ENCODE assay signal across 28 cellular contexts in genomic region chr13:72170571-72170970, GRCh38.
"Had no signal": no experiment of that assay in that cellular context is flagged by ENCODE, and none has a peak within 500 bp of the region (broad histone marks: within the 10 kb centered on the region; RNA-seq: fewer than 3 reads in every experiment).

No MANE protein-coding gene starts in this region.

- DNase-seq: hypothalamus; immature natural killer cell; kidney; left colon; lower lobe of right lung; mammary epithelial cell; mesendoderm; naive B cell; natural killer cell; nucleus accumbens; posterior cingulate gyrus; retina; right cardiac atrium; stimulated activated CD4-positive, alpha-beta T cell treated with anti-CD3 and anti-CD28 coated beads, Interleukin-12 subunit alpha, Interleukin-12 subunit beta, amount 100 ng/mL, for 4 hours; stimulated activated CD4-positive, alpha-beta T cell treated with anti-CD3 and anti-CD28 coated beads, Interleukin-15, amount 100 ng/mL, for 24 hours; stimulated activated CD4-positive, alpha-beta T cell treated with anti-CD3 and anti-CD28 coated beads, Interleukin-2, amount 100 ng/mL, for 24 hours; stimulated activated CD4-positive, alpha-beta T cell treated with anti-CD3 and anti-CD28 coated beads, Interleukin-4, amount 100 ng/mL, for 1 hour; stimulated activated naive B cell treated with anti-CD40 and anti-IgM and Interleukin-4, amounts not matched to agents 10 μg/mL and 1 μg/mL and 100 μg/mL, for 72 hours; stimulated activated naive CD8-positive, alpha-beta T cell treated with anti-CD3 and anti-CD28 coated beads, Interleukin-15, Interleukin-2, amounts not matched to agents 100 U/mL and 50 U/mL, for 24 hours; stomach; tibial artery had no signal

- H3K9me3 ChIP-seq: left lung, lower lobe of right lung, pancreas, prostate gland, stomach, thoracic aorta, tibial artery, vagina had no signal

- H3K4me3 ChIP-seq: left lung, lower lobe of right lung, pancreas, prostate gland, skin epidermis, stomach, thoracic aorta, tibial artery, vagina had no signal

- ATAC-seq: left colon; left lung; lower lobe of right lung; natural killer cell; pancreas; right cardiac atrium; sciatic nerve; stimulated activated naive B cell treated with anti-CD40 and anti-IgM and Interleukin-4, amounts not matched to agents 10 μg/mL and 1 μg/mL and 100 μg/mL, for 72 hours; stimulated activated naive CD8-positive, alpha-beta T cell treated with anti-CD3 and anti-CD28 coated beads, Interleukin-15, Interleukin-2, amounts not matched to agents 100 U/mL and 50 U/mL, for 24 hours had no signal

- H3K27me3 ChIP-seq: left lung, pancreas, stomach, tibial artery, vagina had no signal

- H3K36me3 ChIP-seq: left lung, lower lobe of right lung, pancreas, prostate gland, stomach, thoracic aorta, tibial artery, vagina had no signal

- H3K27ac ChIP-seq: left lung, lower lobe of right lung, pancreas, prostate gland, skin epidermis, stomach, thoracic aorta, tibial artery, vagina had no signal

- H3K4me1 ChIP-seq: left lung, lower lobe of right lung, pancreas, prostate gland, stomach, tibial artery, vagina had no signal
